ENCODE assay signal across 8 cellular contexts in genomic region chr5:100779669-100780375, GRCh38.
DNase-seq lines count a peak whose midpoint lies in the region; ATAC-seq and TF ChIP-seq lines count a peak whose summit lies in the region.

No MANE protein-coding gene starts in this region.

- no peaks in the 10 kb centered on the region for H3K36me3 Mint-ChIP-seq in T-cell
- peaks cover 14% of the 10 kb centered on the region for H3K36me3 Mint-ChIP-seq in WTC11

- POLR2A ChIA-PET in T-cell (lab: Charles Lee) = interaction anchor here (0.6 to 2.0 kb wide), 3 partner anchors 9 to 123 kb away, joined by 3 to 6 read pairs (median 3); partner anchors contain the start of gene ST8SIA4 (in 1 of the 2)
- POLR2A ChIA-PET in WTC11 (lab: Charles Lee) = no interaction called here

- H3K27ac Mint-ChIP-seq in T-cell = peak overlapping the region; percentile 93 to 94
- H3K27ac Mint-ChIP-seq in WTC11 = no peak overlapping the region

- no peaks in the 10 kb centered on the region for H3K27me3 Mint-ChIP-seq in T-cell
- no peaks in the 10 kb centered on the region for H3K27me3 Mint-ChIP-seq in WTC11 (ENCODE audit: low read depth)

- DNase-seq in T-cell (no peak), midbrain (lab: John Stamatoyannopoulos, UW) (peak; percentile 11), WTC11 (ENCODE audit: low spot score) (no peak), G401 (ENCODE audit: low spot score) (no peak), putamen (ENCODE audit: low spot score) (no peak)
- no peak for DNase-seq in activated CD4-positive, CD25-positive, alpha-beta regulatory T cell (lab: John Stamatoyannopoulos, UW)

- peaks cover 30 to 36% (median 36%) of the 10 kb centered on the region in 3 donors for H3K4me1 Mint-ChIP-seq in T-cell
- H3K4me1 Mint-ChIP-seq in WTC11 = peaks cover 33% of the 10 kb centered on the region

- TF ChIP-seq CTCF in WTC11 (IDR thresholded peaks at IDR 0.05) = no peak

- peak; percentile 30 for ATAC-seq in GM18907 (IDR thresholded peaks at IDR 0.05; ENCODE audit: unreplicated experiment)
- peak; percentile 8 for ATAC-seq in HG02884 (IDR thresholded peaks at IDR 0.05; ENCODE audit: unreplicated experiment)
- peak in 3 of 4 experiments; percentile 11 to 43 (median 18) for ATAC-seq in T-cell (replicated peaks in 1 of 4)
- no peak for ATAC-seq in WTC11

- CTCF ChIA-PET in T-cell (lab: Charles Lee) (interaction anchor here (0.6 to 1.0 kb wide), 2 partner anchors 9 to 23 kb away, joined by 3 read pairs; no protein-coding TSS in a partner anchor), WTC11 (lab: Charles Lee) (no interaction called here)

- in situ Hi-C loops in G401 (cut with HindIII; ENCODE audit: low sequenced_read_pairs) = no loop called here

- H3K9me3 Mint-ChIP-seq in T-cell = no peaks in the 10 kb centered on the region
- peaks cover 19% of the 10 kb centered on the region for H3K9me3 Mint-ChIP-seq in WTC11

- H3K4me3 Mint-ChIP-seq in T-cell (peak overlapping the region; percentile 73 to 74 (median 74)), WTC11 (no peak overlapping the region)

TF ChIP-seq in WTC11, 78 proteins besides CTCF, POLR2A, EP300 and RAD21:
- no peak for TF ChIP-seq CREB1 (CRISPR knock-in tag; IDR thresholded peaks at IDR 0.05)
- TF ChIP-seq GABPB1 (CRISPR knock-in tag; IDR thresholded peaks at IDR 0.05) = no peak
- TF ChIP-seq ZNF532 (CRISPR knock-in tag; IDR thresholded peaks at IDR 0.05; ENCODE audit: borderline replicate concordance) = no peak
- no peak for TF ChIP-seq CDX4 (CRISPR knock-in tag; IDR thresholded peaks at IDR 0.05; ENCODE audit: borderline replicate concordance)
- TF ChIP-seq RORB (CRISPR knock-in tag; IDR thresholded peaks at IDR 0.05) = no peak
- TF ChIP-seq NFATC4 (CRISPR knock-in tag; IDR thresholded peaks at IDR 0.05) = no peak
- no peak for TF ChIP-seq ZNF416 (CRISPR knock-in tag; IDR thresholded peaks at IDR 0.05)
- TF ChIP-seq ZNF423 (CRISPR knock-in tag; IDR thresholded peaks at IDR 0.05) = no peak
- no peak for TF ChIP-seq USF1 (CRISPR knock-in tag; IDR thresholded peaks at IDR 0.05)
